9 cellular contexts compared by ENCODE assay signal in genomic region chr3:151228291-151229125, GRCh38. TPM values are rescaled to one million over a fixed set of nuclear protein-coding genes. Genes with fewer than 3 reads are reported as not detected.
DNase-seq lines count a peak whose midpoint lies in the region; ATAC-seq and TF ChIP-seq lines count a peak whose summit lies in the region.
"Had no signal": no experiment of that assay in that cellular context is flagged by ENCODE, and none has a peak within 500 bp of the region (broad histone marks: within the 10 kb centered on the region; RNA-seq: fewer than 3 reads in every experiment).

No MANE protein-coding gene starts in this region.

- no TSS peak for BruUV-seq in Caco-2 (replicated peaks; lab: Mats Ljungman, UMichigan)

- H2AK5ac ChIP-seq in neuronal stem cell (ENCODE audit: low read depth, low read length) = no peak overlapping the region

- H3K9me3 Mint-ChIP-seq in Caco-2 (ENCODE audit: unreplicated experiment) (no peaks in the 10 kb centered on the region), memory B cell (no peaks in the 10 kb centered on the region)

- H3K4me3 Mint-ChIP-seq in Caco-2 (ENCODE audit: unreplicated experiment) (peak overlapping the region; percentile 35), memory B cell (no peak overlapping the region)

- H3K9me3 ChIP-seq in Caco-2 (no peaks in the 10 kb centered on the region), neuronal stem cell (replicated peaks in 1 of 2; ENCODE audit: control insufficient read depth in 2 of 2, insufficient read depth in 1 of 2, low read depth in 1 of 2, low read length in 2 of 2) (no peaks in the 10 kb centered on the region)

- POLR2A ChIA-PET in Caco-2 (lab: Charles Lee) = no interaction called here

- H3K27me3 ChIP-seq in Caco-2 (replicated peaks; ENCODE audit: control insufficient read depth, insufficient read depth, low read length) (no peaks in the 10 kb centered on the region), neuronal stem cell (ENCODE audit: control insufficient read depth in 3 of 3, insufficient read depth in 3 of 3, low read depth in 1 of 3, low read length in 3 of 3) (no peaks in the 10 kb centered on the region)

- no peak overlapping the region for H2AFZ ChIP-seq in neuronal stem cell (ENCODE audit: low read length)

- intact Hi-C loops in Caco-2 (cut with micrococcal nuclease; ENCODE audit: unreplicated experiment) = loop anchor here (10.0 kb wide), 2 partner anchors 196 to 406 kb away; no protein-coding TSS in a partner anchor

- H3K36me3 Mint-ChIP-seq in Caco-2 (ENCODE audit: insufficient read depth, unreplicated experiment) (peaks cover 6% of the 10 kb centered on the region), memory B cell (peaks cover 3% of the 10 kb centered on the region)

- no peak overlapping the region for H3K14ac ChIP-seq in neuronal stem cell (ENCODE audit: low read length)

- H3K27me3 Mint-ChIP-seq in Caco-2 (ENCODE audit: insufficient read depth, unreplicated experiment) = no peaks in the 10 kb centered on the region
- H3K27me3 Mint-ChIP-seq in memory B cell = no peaks in the 10 kb centered on the region

- no peaks in the 10 kb centered on the region for H3K36me3 ChIP-seq in Caco-2 (ENCODE audit: control insufficient read depth, insufficient read depth, low read length)
- no peaks in the 10 kb centered on the region for H3K36me3 ChIP-seq in neuronal stem cell (replicated peaks in 1 of 2; ENCODE audit: control insufficient read depth in 2 of 2, insufficient read depth in 2 of 2, low read length in 2 of 2)

- no peak for DNase-seq in Caco-2
- peak; percentile 48 for DNase-seq in astrocyte of the cerebellum (ENCODE audit: low read depth)
- DNase-seq in memory B cell (ENCODE audit: low spot score in 2 of 2) = no peak
- DNase-seq in RPMI8226 = no peak
- DNase-seq in KBM-7 = no peak
- no peak for DNase-seq in neuronal stem cell (ENCODE audit: low spot score)
- no peak for DNase-seq in NCI-H82 treated with DMSO at 0.1 percent for 48 hours (lab: John Stamatoyannopoulos, UW; ENCODE audit: unreplicated experiment)

- no peak overlapping the region for H2BK12ac ChIP-seq in neuronal stem cell (ENCODE audit: low read length)

- in situ Hi-C loops in astrocyte of the cerebellum (cut with HindIII; ENCODE audit: low sequenced_read_pairs) = no loop called here
- in situ Hi-C loops in KBM-7 (cut with MboI; ENCODE audit: low pct_unique_long_range_greater_than_20kb, low sequenced_read_pairs) = no loop called here

- no peak overlapping the region for H4K8ac ChIP-seq in neuronal stem cell (ENCODE audit: low read depth, low read length)

- H3K27ac Mint-ChIP-seq in Caco-2 (ENCODE audit: unreplicated experiment) (no peak overlapping the region), memory B cell (peak overlapping the region; percentile 87)

- H3K4me1 ChIP-seq in Caco-2 = peaks cover 28% of the 10 kb centered on the region
- peaks cover 0 to 8% of the 10 kb centered on the region in 2 donors for H3K4me1 ChIP-seq in neuronal stem cell (ENCODE audit: control insufficient read depth in 2 of 2, insufficient read depth in 1 of 2, low read depth in 1 of 2, low read length in 2 of 2)

- no peak overlapping the region for H2BK15ac ChIP-seq in neuronal stem cell (ENCODE audit: low read length)

- CTCF ChIA-PET in Caco-2 (lab: Charles Lee) = interaction anchor here (1.3 kb wide), 1 partner anchor 60 kb away, joined by 4 read pairs; no protein-coding TSS in a partner anchor

- no peak overlapping the region for H3K9ac ChIP-seq in neuronal stem cell (ENCODE audit: low read depth, low read length, poor library complexity)

- H3K79me1 ChIP-seq in neuronal stem cell (ENCODE audit: low read depth, low read length) = no peaks in the 10 kb centered on the region

- H3K4me1 Mint-ChIP-seq in Caco-2 (ENCODE audit: low read depth, unreplicated experiment) (peaks cover 26% of the 10 kb centered on the region), memory B cell (peaks cover 31% of the 10 kb centered on the region)

- H3K23ac ChIP-seq in neuronal stem cell (ENCODE audit: low read depth, low read length, poor library complexity) = no peak overlapping the region

- H3K18ac ChIP-seq in neuronal stem cell (ENCODE audit: low read length) = no peak overlapping the region

- no peak overlapping the region for H4K91ac ChIP-seq in neuronal stem cell (ENCODE audit: low read depth, low read length, poor library complexity)

- H3K4ac ChIP-seq in neuronal stem cell (ENCODE audit: low read length) = no peak overlapping the region

- peak; percentile 19 for ATAC-seq in HG02970 (IDR thresholded peaks at IDR 0.05; ENCODE audit: low FRiP score, unreplicated experiment)
- no peak for ATAC-seq in memory B cell (ENCODE audit: low read depth)

- H3K4me3 ChIP-seq in Caco-2 (ENCODE audit: low read depth, low read length) (no peak overlapping the region), astrocyte of the cerebellum (ENCODE audit: low read depth, low read length) (no peak overlapping the region), neuronal stem cell (ENCODE audit: low read length in 2 of 2) (no peak overlapping the region)

- WGBS in neuronal stem cell (ENCODE audit: extremely low coverage in 2 of 2, insufficient read length in 2 of 2, insufficient replicate concordance in 1 of 2), 2 donors = no CpG with 5 or more reads among the region's 4 CpGs

- no peak overlapping the region for H2BK5ac ChIP-seq in neuronal stem cell (ENCODE audit: low read length)

- no peak overlapping the region for H3K4me2 ChIP-seq in neuronal stem cell (ENCODE audit: insufficient read depth, low read length, poor library complexity, severe bottlenecking)

- no peak overlapping the region for H2BK120ac ChIP-seq in neuronal stem cell (ENCODE audit: low read depth, low read length)

- TF ChIP-seq CTCF in Caco-2 (IDR thresholded peaks at IDR 0.05; ENCODE audit: insufficient read depth in 1 of 2, low read depth in 1 of 2, low read length in 1 of 2, severe bottlenecking in 1 of 2, unreplicated experiment in 1 of 2) (no peak), astrocyte of the cerebellum (IDR thresholded peaks at IDR 0.05; ENCODE audit: low read depth, low read length, missing control alignments) (no peak)

- H3K27ac ChIP-seq in neuronal stem cell (replicated peaks; ENCODE audit: low read length) = no peak overlapping the region

RNA-seq across cellular contexts. Expression of gene GPR171, which starts 25.5 kb away (rescaled TPM):
- not detected in 2 replicates for total RNA-seq in Caco-2 (2022)
- not detected for polyA plus RNA-seq in neuronal stem cell (2013, experiment 1 of 2)
- not detected for polyA plus RNA-seq in neuronal stem cell (2013, experiment 2 of 2)
- total RNA-seq: H1 had no signal
- polyA plus RNA-seq: H1 had no signal

RNA-seq across cellular contexts. Expression of gene P2RY14, which starts 49.8 kb away (rescaled TPM):
- total RNA-seq in Caco-2 (2022) = not detected in 2 replicates
- polyA plus RNA-seq in neuronal stem cell (2013, experiment 1 of 2) = not detected
- polyA plus RNA-seq in neuronal stem cell (2013, experiment 2 of 2) = not detected
- total RNA-seq: H1 had no signal
- polyA plus RNA-seq: H1 had no signal
